ENCODE assay signal across 20 cellular contexts in the genomic region with DNA sequence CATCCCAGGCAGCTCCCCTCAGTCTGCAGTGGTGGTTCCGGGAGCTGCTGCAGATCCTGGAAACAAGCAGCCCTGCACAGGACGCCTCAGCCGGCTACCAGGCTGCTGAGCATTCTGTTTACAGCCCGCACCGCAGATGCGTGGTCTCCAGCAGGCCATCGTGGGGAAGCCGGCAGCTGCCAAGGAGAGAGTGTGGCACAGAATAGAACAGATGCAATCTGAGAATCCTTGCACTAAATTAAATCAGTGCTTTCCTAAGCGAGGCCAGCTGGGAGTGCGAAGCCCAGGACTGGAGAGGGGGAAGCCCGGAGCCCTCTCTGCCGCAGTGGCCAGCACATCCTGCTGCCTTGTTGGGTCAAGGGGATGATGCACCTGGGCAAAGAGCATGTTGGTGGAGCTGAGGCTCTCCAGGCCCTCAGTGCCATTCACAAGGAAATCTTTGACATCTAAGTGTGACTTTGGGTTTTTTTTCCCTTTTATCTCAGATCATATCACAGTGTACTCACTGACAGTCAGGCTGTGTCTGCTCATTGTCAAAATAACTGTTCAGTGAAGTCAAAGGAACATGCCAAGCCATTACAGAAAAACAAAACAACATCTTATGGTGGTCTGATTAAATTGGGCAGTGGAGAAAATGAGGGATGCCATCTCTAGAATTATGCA.
DNase-seq lines count a peak whose midpoint lies in the region; ATAC-seq and TF ChIP-seq lines count a peak whose summit lies in the region.
"Had no signal": no experiment of that assay in that cellular context is flagged by ENCODE, and none has a peak within 500 bp of the region (broad histone marks: within the 10 kb centered on the region; RNA-seq: fewer than 3 reads in every experiment).

No MANE protein-coding gene starts in this region.

- H3K9me2 ChIP-seq in GM23338 (ENCODE audit: insufficient read depth) = no peaks in the 10 kb centered on the region

- no peak overlapping the region for H3K27ac Mint-ChIP-seq in GM23338
- no peak overlapping the region for H3K27ac Mint-ChIP-seq in activated T-cell treated with anti-CD3 and anti-CD28 coated beads, Interleukin-2, amount 50 U/mL, for 24 hours
- H3K27ac Mint-ChIP-seq: CD4-positive, alpha-beta T cell; nephron had no signal

- H3F3A ChIP-seq in GM23338 (replicated peaks; ENCODE audit: low read depth) = no peaks in the 10 kb centered on the region

- no peaks in the 10 kb centered on the region for H3K27me3 ChIP-seq in GM23338 (ENCODE audit: insufficient read depth)
- H3K27me3 ChIP-seq: adrenal gland, heart right ventricle had no signal

- H3K4me1 ChIP-seq in GM23338 (ENCODE audit: insufficient read depth) = no peaks in the 10 kb centered on the region
- H3K4me1 ChIP-seq: adrenal gland had no signal

- no peak overlapping the region for H3K4me2 ChIP-seq in GM23338

- H2AFZ ChIP-seq in GM23338 = no peak overlapping the region

- H3K27me3 Mint-ChIP-seq in GM23338 (ENCODE audit: insufficient read depth, low read depth, poor library complexity) = peaks cover 12% of the 10 kb centered on the region
- H3K27me3 Mint-ChIP-seq in activated T-cell treated with anti-CD3 and anti-CD28 coated beads, Interleukin-2, amount 50 U/mL, for 24 hours = peaks cover 8% of the 10 kb centered on the region
- H3K27me3 Mint-ChIP-seq: CD4-positive, alpha-beta T cell had no signal

- no peak overlapping the region for H3K4me3 ChIP-seq in GM23338
- H3K4me3 ChIP-seq: adrenal gland, heart right ventricle had no signal

- peaks cover 5% of the 10 kb centered on the region for H3K4me1 Mint-ChIP-seq in GM23338
- no peaks in the 10 kb centered on the region for H3K4me1 Mint-ChIP-seq in activated T-cell treated with anti-CD3 and anti-CD28 coated beads, Interleukin-2, amount 50 U/mL, for 24 hours (ENCODE audit: low read depth)

- no peaks in the 10 kb centered on the region for H4K20me1 ChIP-seq in GM23338 (replicated peaks; ENCODE audit: insufficient read depth)

- no peak for TF ChIP-seq CTCF in GM23338 (conservative IDR thresholded peaks at IDR 0.05; ENCODE audit: low read depth in 2 of 2)

- no peaks in the 10 kb centered on the region; the same call in 2 of the 3 replicates for H3K36me3 Mint-ChIP-seq in GM23338 (ENCODE audit: low read depth)
- no peaks in the 10 kb centered on the region for H3K36me3 Mint-ChIP-seq in activated T-cell treated with anti-CD3 and anti-CD28 coated beads, Interleukin-2, amount 50 U/mL, for 24 hours (ENCODE audit: low read depth)

- H3K79me2 ChIP-seq in GM23338 (replicated peaks; ENCODE audit: insufficient read depth) = no peaks in the 10 kb centered on the region

- intact Hi-C loops in posterior cingulate gyrus (cut with DNase I) = loop anchor here (10.0 kb wide), 1 partner anchor 83 kb away; no protein-coding TSS in a partner anchor

- no peaks in the 10 kb centered on the region for H3K36me3 ChIP-seq in GM23338 (ENCODE audit: insufficient read depth)
- H3K36me3 ChIP-seq: adrenal gland, heart right ventricle had no signal

- no peaks in the 10 kb centered on the region for H3K9me3 Mint-ChIP-seq in GM23338
- H3K9me3 Mint-ChIP-seq in activated T-cell treated with anti-CD3 and anti-CD28 coated beads, Interleukin-2, amount 50 U/mL, for 24 hours = no peaks in the 10 kb centered on the region
- H3K9me3 Mint-ChIP-seq: CD4-positive, alpha-beta T cell; nephron had no signal

- no peak for DNase-seq in GM23338 (ENCODE audit: low spot score)
- DNase-seq in RPMI7951 (ENCODE audit: low read depth) = peak; percentile 48
- peak; percentile 25 for DNase-seq in ecto neural progenitor cell (ENCODE audit: low spot score)
- peak; percentile 40 to 96 (median 72) for DNase-seq in posterior cingulate gyrus
- DNase-seq in activated T-cell treated with anti-CD3 and anti-CD28 coated beads, Interleukin-2, amount 50 U/mL, for 24 hours = no peak
- DNase-seq: activated CD4-positive, alpha-beta T cell treated with anti-CD3 and anti-CD28 coated beads, Interleukin-2, amount 50 U/mL, for 48 hours; activated CD4-positive, CD25-positive, alpha-beta regulatory T cell; activated effector memory CD4-positive, alpha-beta T cell treated with anti-CD3 and anti-CD28 coated beads, Interleukin-2, amount 50 U/mL, for 16 hours; CD4-positive, alpha-beta T cell; dermis blood vessel endothelial cell; DMS153; HCEC 1CT; heart right ventricle; SW 1271 had no signal

- no peak overlapping the region for H3K27ac ChIP-seq in GM23338 (ENCODE audit: low read depth)
- H3K27ac ChIP-seq: adrenal gland, heart right ventricle had no signal

- ATAC-seq in GM23338 (peak; percentile 29), GM21381 (IDR thresholded peaks at IDR 0.05; ENCODE audit: unreplicated experiment) (no peak), GM21786 (IDR thresholded peaks at IDR 0.05; ENCODE audit: unreplicated experiment) (no peak), GM19455 (IDR thresholded peaks at IDR 0.05; ENCODE audit: unreplicated experiment) (no peak)
- ATAC-seq: heart right ventricle, left lobe of liver had no signal

- H3K4me3 Mint-ChIP-seq in GM23338 = no peak overlapping the region
- no peak overlapping the region for H3K4me3 Mint-ChIP-seq in activated T-cell treated with anti-CD3 and anti-CD28 coated beads, Interleukin-2, amount 50 U/mL, for 24 hours
- H3K4me3 Mint-ChIP-seq: CD4-positive, alpha-beta T cell; nephron had no signal

TF ChIP-seq in GM23338, 12 proteins besides CTCF, POLR2A, EP300 and RAD21 (continues in another document):
- TF ChIP-seq ZNF114 (CRISPR knock-in tag; IDR thresholded peaks at IDR 0.05) = no peak
- TF ChIP-seq, protein P1, sequence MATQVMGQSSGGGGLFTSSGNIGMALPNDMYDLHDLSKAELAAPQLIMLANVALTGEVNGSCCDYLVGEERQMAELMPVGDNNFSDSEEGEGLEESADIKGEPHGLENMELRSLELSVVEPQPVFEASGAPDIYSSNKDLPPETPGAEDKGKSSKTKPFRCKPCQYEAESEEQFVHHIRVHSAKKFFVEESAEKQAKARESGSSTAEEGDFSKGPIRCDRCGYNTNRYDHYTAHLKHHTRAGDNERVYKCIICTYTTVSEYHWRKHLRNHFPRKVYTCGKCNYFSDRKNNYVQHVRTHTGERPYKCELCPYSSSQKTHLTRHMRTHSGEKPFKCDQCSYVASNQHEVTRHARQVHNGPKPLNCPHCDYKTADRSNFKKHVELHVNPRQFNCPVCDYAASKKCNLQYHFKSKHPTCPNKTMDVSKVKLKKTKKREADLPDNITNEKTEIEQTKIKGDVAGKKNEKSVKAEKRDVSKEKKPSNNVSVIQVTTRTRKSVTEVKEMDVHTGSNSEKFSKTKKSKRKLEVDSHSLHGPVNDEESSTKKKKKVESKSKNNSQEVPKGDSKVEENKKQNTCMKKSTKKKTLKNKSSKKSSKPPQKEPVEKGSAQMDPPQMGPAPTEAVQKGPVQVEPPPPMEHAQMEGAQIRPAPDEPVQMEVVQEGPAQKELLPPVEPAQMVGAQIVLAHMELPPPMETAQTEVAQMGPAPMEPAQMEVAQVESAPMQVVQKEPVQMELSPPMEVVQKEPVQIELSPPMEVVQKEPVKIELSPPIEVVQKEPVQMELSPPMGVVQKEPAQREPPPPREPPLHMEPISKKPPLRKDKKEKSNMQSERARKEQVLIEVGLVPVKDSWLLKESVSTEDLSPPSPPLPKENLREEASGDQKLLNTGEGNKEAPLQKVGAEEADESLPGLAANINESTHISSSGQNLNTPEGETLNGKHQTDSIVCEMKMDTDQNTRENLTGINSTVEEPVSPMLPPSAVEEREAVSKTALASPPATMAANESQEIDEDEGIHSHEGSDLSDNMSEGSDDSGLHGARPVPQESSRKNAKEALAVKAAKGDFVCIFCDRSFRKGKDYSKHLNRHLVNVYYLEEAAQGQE (IDR thresholded peaks at IDR 0.05; ENCODE audit: unreplicated experiment) = no peak

Comparison
In these comparisons a context has a peak if more than half of its experiments do, and no peak if none do; other contexts are left out.
1. DNase-seq: peak in RPMI7951 (single experiment), ecto neural progenitor cell (single experiment) and posterior cingulate gyrus (10 of 10); none in GM23338 (single experiment) and activated T-cell treated with anti-CD3 and anti-CD28 coated beads, Interleukin-2, amount 50 U/mL, for 24 hours (single experiment).